ENCODE assay signal across 1 cellular context in the genomic region with DNA sequence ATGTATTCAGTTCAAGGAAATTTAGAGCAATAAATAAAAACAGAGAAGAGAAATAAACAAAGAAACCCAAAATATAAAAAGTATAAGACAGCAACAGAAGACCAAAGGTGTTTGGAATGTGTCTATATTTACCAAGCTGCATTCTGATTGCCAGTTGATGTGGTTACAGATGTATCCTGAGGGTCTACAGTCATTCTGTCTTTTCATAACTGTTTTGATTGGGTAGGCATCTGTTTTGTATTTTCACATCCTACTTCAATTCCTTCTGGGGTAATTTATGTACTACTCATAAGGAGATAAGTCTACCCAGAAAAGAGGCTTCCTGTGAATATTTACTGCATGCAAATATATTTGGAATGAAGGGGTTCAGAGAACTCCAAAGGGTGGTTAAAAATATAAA.
TF ChIP-seq lines count a peak whose summit lies in the region.

No MANE protein-coding gene starts in this region.

TF ChIP-seq in SK-N-SH, 30 proteins besides CTCF, POLR2A, EP300 and RAD21 (continued from another document):
- TF ChIP-seq, protein P1, sequence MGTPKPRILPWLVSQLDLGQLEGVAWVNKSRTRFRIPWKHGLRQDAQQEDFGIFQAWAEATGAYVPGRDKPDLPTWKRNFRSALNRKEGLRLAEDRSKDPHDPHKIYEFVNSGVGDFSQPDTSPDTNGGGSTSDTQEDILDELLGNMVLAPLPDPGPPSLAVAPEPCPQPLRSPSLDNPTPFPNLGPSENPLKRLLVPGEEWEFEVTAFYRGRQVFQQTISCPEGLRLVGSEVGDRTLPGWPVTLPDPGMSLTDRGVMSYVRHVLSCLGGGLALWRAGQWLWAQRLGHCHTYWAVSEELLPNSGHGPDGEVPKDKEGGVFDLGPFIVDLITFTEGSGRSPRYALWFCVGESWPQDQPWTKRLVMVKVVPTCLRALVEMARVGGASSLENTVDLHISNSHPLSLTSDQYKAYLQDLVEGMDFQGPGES (IDR thresholded peaks at IDR 0.05; ENCODE audit: low read depth, low read length): no peak
- TF ChIP-seq MEF2A (IDR thresholded peaks at IDR 0.05; ENCODE audit: borderline replicate concordance, low read depth): no peak
- TF ChIP-seq FOXJ3 (CRISPR knock-in tag; IDR thresholded peaks at IDR 0.05): no peak
- no peak for TF ChIP-seq TAF1 (IDR thresholded peaks at IDR 0.05; ENCODE audit: borderline replicate concordance, low read depth, low read length)
TF ChIP-seq in SK-N-SH: peak in this region for 0.
